Comparison of ENCODE assay signal across 22 cellular contexts in genomic region chr6:138218449-138218848, GRCh38. TPM values are rescaled to one million over a fixed set of nuclear protein-coding genes. Genes with fewer than 3 reads are reported as not detected.
"Had no signal": no experiment of that assay in that cellular context is flagged by ENCODE, and none has a peak within 500 bp of the region (broad histone marks: within the 10 kb centered on the region; RNA-seq: fewer than 3 reads in every experiment).

Gene PBOV1 (minus strand): TSS chr6:138218491. CDS start chr6:138218395, 96 bp downstream.

- H3K27ac ChIP-seq: RWPE1 had no signal

- ATAC-seq: Panc1, PC-3, SK-N-SH treated with all-trans-retinoic acid at 6 μM for 48 hours had no signal

- DNase-seq: Karpas-422, KG1, MM.1S, NCI-H1092 treated with DMSO at 0.1 percent for 48 hours, NCI-H1436, NCI-H187, NCI-H2029, NCI-H2081 treated with DMSO at 0.1 percent for 48 hours, NCI-H2171, NCI-H226, NCI-H446, NCI-H510A, NCI-H524 treated with DMSO at 0.1 percent for 48 hours, NCI-H69, NCI-H774, PC-3, SHP77 had no signal

RNA-seq across cellular contexts. Expression of gene PBOV1, which starts in this region (rescaled TPM):
- total RNA-seq: HT-29, M059J, PC-3 had no signal
